Comparison of ENCODE assay signal across 18 cellular contexts in the genomic region with DNA sequence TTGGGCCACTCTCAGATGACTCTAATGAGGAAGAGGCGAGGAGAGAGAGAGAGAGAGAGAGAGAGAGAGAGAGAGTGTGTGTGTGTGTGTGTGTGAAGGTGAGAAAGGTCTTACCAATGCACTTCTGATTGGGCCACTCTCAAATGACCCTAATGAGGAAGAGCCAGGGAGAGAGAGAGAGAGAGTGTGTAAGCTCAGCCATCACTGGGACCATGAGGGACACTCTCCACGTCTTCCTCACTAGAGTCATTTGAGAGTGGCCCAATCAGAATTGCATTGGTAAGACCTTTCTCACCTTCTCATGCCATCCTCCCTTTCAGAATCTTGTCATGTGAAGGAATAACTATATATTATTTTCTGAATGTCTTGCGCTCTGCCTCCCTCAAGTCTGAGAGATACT. TPM values are rescaled to one million over a fixed set of nuclear protein-coding genes. Genes with fewer than 3 reads are reported as not detected.
"Had no signal": no experiment of that assay in that cellular context is flagged by ENCODE, and none has a peak within 500 bp of the region (broad histone marks: within the 10 kb centered on the region; RNA-seq: fewer than 3 reads in every experiment).

No MANE protein-coding gene starts in this region.

RNA-seq across cellular contexts. Expression of a gene that starts 46.0 kb away (rescaled TPM):
- total RNA-seq: activated CD4-positive, alpha-beta memory T cell treated with anti-CD3 and anti-CD28 coated beads, Interleukin-2, amount 10 ng/mL, durations not matched to agents 7 days and 5 days; activated CD4-positive, alpha-beta T cell treated with anti-CD3 and anti-CD28 coated beads for 36 hours; activated CD4-positive, alpha-beta T cell treated with anti-CD3 and anti-CD28 coated beads, Interleukin-2, amount 10 ng/mL, durations not matched to agents 7 days and 5 days; activated naive CD8-positive, alpha-beta T cell treated with anti-CD3 and anti-CD28 coated beads for 36 hours; activated T-cell treated with anti-CD3 and anti-CD28 coated beads, Interleukin-2, amount 50 U/mL, for 72 hours; adrenal gland; aorta; body of pancreas; breast epithelium; cardiac muscle cell; cerebellum; esophagus squamous epithelium; fibroblast of lung; fibroblast of villous mesenchyme; gastroesophageal sphincter; glomerular endothelial cell; heart right ventricle; T-helper 1 cell treated with Interleukin-12 subunit alpha and Interleukin-12 subunit beta and Interleukin-4 antibody, amounts not matched to agents 30 ng/mL and 1 ng/mL, for 36 hours had no signal
- polyA plus RNA-seq: adrenal gland, aorta, cardiac muscle cell, fibroblast of lung, heart right ventricle had no signal
